10 cellular contexts compared by ENCODE assay signal in the genomic region with DNA sequence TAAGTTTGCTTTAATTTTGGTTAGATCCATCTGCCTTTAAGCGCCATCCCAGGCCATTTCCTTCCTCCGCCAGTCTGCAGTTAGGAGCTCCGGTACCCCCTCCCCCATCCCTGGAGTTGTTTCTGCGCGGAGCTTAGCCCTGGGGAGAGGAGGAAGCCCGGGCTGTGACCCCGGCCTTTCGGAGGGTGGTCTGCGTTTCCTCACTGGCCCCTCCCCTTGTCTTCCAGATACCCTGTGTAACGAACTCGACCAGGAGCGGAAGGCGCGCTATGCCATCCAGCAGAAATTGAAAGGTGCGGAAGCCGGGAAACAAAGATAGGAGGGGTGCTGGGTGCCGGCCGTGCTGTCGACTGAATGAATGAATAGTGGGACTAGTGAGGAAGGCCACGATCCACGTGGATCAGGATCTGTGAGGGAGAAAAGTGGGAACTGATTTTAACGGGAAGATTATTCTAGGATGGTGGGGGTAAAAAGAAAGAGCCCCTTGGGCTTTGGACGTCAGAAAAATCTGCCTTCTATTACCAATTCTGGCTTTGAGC. TPM values are rescaled to one million over a fixed set of nuclear protein-coding genes. Genes with fewer than 3 reads are reported as not detected.
DNase-seq lines count a peak whose midpoint lies in the region; TF ChIP-seq lines count a peak whose summit lies in the region.
"Had no signal": no experiment of that assay in that cellular context is flagged by ENCODE, and none has a peak within 500 bp of the region (broad histone marks: within the 10 kb centered on the region; RNA-seq: fewer than 3 reads in every experiment).

No MANE protein-coding gene starts in this region.

- DNase-seq in T-helper 2 cell treated with Interferon-gamma antibody and Interleukin-4, amounts not matched to agents 5 μg/mL and 100 μg/mL, for 36 hours (ENCODE audit: low spot score): no peak
- DNase-seq in T-helper 2 cell: no peak
- peak; percentile 86 for DNase-seq in SK-N-DZ (ENCODE audit: low spot score)
- DNase-seq in retinal pigment epithelial cell (ENCODE audit: low read depth): no peak
- no peak for DNase-seq in effector CD8-positive, alpha-beta T cell (lab: John Stamatoyannopoulos, UW)
- DNase-seq in ureter (ENCODE audit: low spot score): no peak
- no peak for DNase-seq in NCI-H2029 (lab: John Stamatoyannopoulos, UW)
- DNase-seq: NCI-H1092 treated with DMSO at 0.1 percent for 48 hours had no signal

- no peaks in the 10 kb centered on the region for H3K9me3 ChIP-seq in esophagus (ENCODE audit: control insufficient read depth in 2 of 2, insufficient read depth in 1 of 2, low read depth in 1 of 2, low read length in 1 of 2)

- H3K36me3 Mint-ChIP-seq in T-helper 2 cell treated with Interferon-gamma antibody and Interleukin-4, amounts not matched to agents 5 μg/mL and 100 μg/mL, for 36 hours (ENCODE audit: low read depth): no peaks in the 10 kb centered on the region

- H3K4me1 ChIP-seq in esophagus (ENCODE audit: control insufficient read depth in 2 of 2, insufficient read depth in 2 of 2, low read length in 1 of 2): peaks cover 23 to 25% of the 10 kb centered on the region in 2 donors

- 7 to 15% methylated on average over 23 of the region's 23 CpGs for WGBS in esophagus, 2 donors

- peaks cover 11 to 35% of the 10 kb centered on the region in 2 donors for H3K27me3 ChIP-seq in esophagus (ENCODE audit: control insufficient read depth in 1 of 2, insufficient read depth in 2 of 2, low read length in 2 of 2)

- H3K4me1 Mint-ChIP-seq in T-helper 2 cell treated with Interferon-gamma antibody and Interleukin-4, amounts not matched to agents 5 μg/mL and 100 μg/mL, for 36 hours (ENCODE audit: low read depth): peaks cover 23% of the 10 kb centered on the region

- no peak overlapping the region for H3K27ac ChIP-seq in esophagus (ENCODE audit: low read depth in 2 of 2, low read length in 1 of 2)

- H3K27me3 Mint-ChIP-seq in T-helper 2 cell treated with Interferon-gamma antibody and Interleukin-4, amounts not matched to agents 5 μg/mL and 100 μg/mL, for 36 hours (ENCODE audit: low read depth): peaks cover 90% of the 10 kb centered on the region

- H3K4me3 ChIP-seq in esophagus (ENCODE audit: low read depth in 1 of 2, low read length in 2 of 2): peak overlapping the region; percentile 7 to 33
- peak overlapping the region; percentile 19 for H3K4me3 ChIP-seq in retinal pigment epithelial cell (ENCODE audit: low read length)

- H3K27ac Mint-ChIP-seq in T-helper 2 cell treated with Interferon-gamma antibody and Interleukin-4, amounts not matched to agents 5 μg/mL and 100 μg/mL, for 36 hours: no peak overlapping the region

- no peaks in the 10 kb centered on the region for H3K9me3 Mint-ChIP-seq in T-helper 2 cell treated with Interferon-gamma antibody and Interleukin-4, amounts not matched to agents 5 μg/mL and 100 μg/mL, for 36 hours

- peak overlapping the region; percentile 30 for H3K4me3 Mint-ChIP-seq in T-helper 2 cell treated with Interferon-gamma antibody and Interleukin-4, amounts not matched to agents 5 μg/mL and 100 μg/mL, for 36 hours

- no peak for TF ChIP-seq CTCF in retinal pigment epithelial cell (conservative IDR thresholded peaks at IDR 0.05; ENCODE audit: low read depth, low read length)

- H3K36me3 ChIP-seq in esophagus (ENCODE audit: control insufficient read depth in 2 of 2, insufficient read depth in 2 of 2, low read length in 1 of 2): no peaks in the 10 kb centered on the region

RNA-seq across cellular contexts. Expression of gene RNU6-1, which starts 6.8 kb away (rescaled TPM):
- not detected in 2 replicates for polyA plus RNA-seq in SK-N-DZ (2014; cell fraction: cytosol; rRNA removed)
- not detected in 2 replicates for polyA plus RNA-seq in SK-N-DZ (2014; cell fraction: nucleus; rRNA removed)
- not detected for polyA plus RNA-seq in esophagus
- not detected for total RNA-seq in ureter
- total RNA-seq: kidney had no signal

RNA-seq across cellular contexts. Expression of gene SKOR1, which starts 7.7 kb away (rescaled TPM):
- polyA plus RNA-seq in SK-N-DZ (2014; cell fraction: cytosol; rRNA removed): 0.16 and 0.45 TPM in 2 replicates
- polyA plus RNA-seq in SK-N-DZ (2014; cell fraction: nucleus; rRNA removed): 0.12 and 0.49 TPM in 2 replicates
- under 1 TPM; 0.12 to 0.16 TPM for polyA plus RNA-seq in esophagus
- total RNA-seq in ureter: 0.60 TPM
